15 cellular contexts compared by ENCODE assay signal in genomic region chr13:90105881-90106496, GRCh38.
A peak's percentile ranks its signal among the peaks of the same experiment; 100 is the strongest.
DNase-seq lines count a peak whose midpoint lies in the region; ATAC-seq and TF ChIP-seq lines count a peak whose summit lies in the region.
"Had no signal": no experiment of that assay in that cellular context is flagged by ENCODE, and none has a peak within 500 bp of the region (broad histone marks: within the 10 kb centered on the region; RNA-seq: fewer than 3 reads in every experiment).

No MANE protein-coding gene starts in this region.

- H3K36me3 ChIP-seq in GM23248 (ENCODE audit: low read depth) (no peaks in the 10 kb centered on the region), OCI-LY3 (replicated peaks; ENCODE audit: low read depth, low read length) (peaks cover 4% of the 10 kb centered on the region), esophagus (ENCODE audit: control insufficient read depth in 2 of 2, insufficient read depth in 2 of 2, low read length in 1 of 2) (no peaks in the 10 kb centered on the region)
- H3K36me3 ChIP-seq in CD8-positive, alpha-beta T cell (ENCODE audit: insufficient read depth, low read length), result no peaks in the 10 kb centered on the region
- H3K36me3 ChIP-seq: right lobe of liver had no signal

- peaks cover 20% of the 10 kb centered on the region for H3K4me1 ChIP-seq in GM23248 (ENCODE audit: insufficient read depth)
- peaks cover 15% of the 10 kb centered on the region for H3K4me1 ChIP-seq in OCI-LY3 (ENCODE audit: low read length)
- peaks cover 3 to 9% of the 10 kb centered on the region in 2 donors for H3K4me1 ChIP-seq in esophagus (ENCODE audit: control insufficient read depth in 2 of 2, insufficient read depth in 2 of 2, low read length in 1 of 2)
- H3K4me1 ChIP-seq in CD8-positive, alpha-beta T cell (ENCODE audit: insufficient read depth, low read length), result no peaks in the 10 kb centered on the region
- H3K4me1 ChIP-seq: right lobe of liver had no signal

- H3K4me1 Mint-ChIP-seq in CD8-positive, alpha-beta T cell (ENCODE audit: low read depth), result no peaks in the 10 kb centered on the region
- H3K4me1 Mint-ChIP-seq: T-helper 17 cell had no signal

- no peaks in the 10 kb centered on the region for H3K79me2 ChIP-seq in GM23248 (ENCODE audit: insufficient read depth)
- H3K79me2 ChIP-seq in OCI-LY3 (ENCODE audit: low read length), result no peaks in the 10 kb centered on the region

- no peak for TF ChIP-seq CTCF in OCI-LY3 (IDR thresholded peaks at IDR 0.05; ENCODE audit: low read depth, low read length)
- TF ChIP-seq CTCF in CD8-positive, alpha-beta T cell (IDR thresholded peaks at IDR 0.05), result no peak

- H3K27me3 Mint-ChIP-seq in CD8-positive, alpha-beta T cell (ENCODE audit: low read depth), result no peaks in the 10 kb centered on the region
- H3K27me3 Mint-ChIP-seq: T-helper 17 cell had no signal

- H3K36me3 Mint-ChIP-seq in CD8-positive, alpha-beta T cell, result no peaks in the 10 kb centered on the region

- H3K27me3 ChIP-seq in GM23248 (replicated peaks; ENCODE audit: insufficient read depth) (no peaks in the 10 kb centered on the region), OCI-LY3 (ENCODE audit: low read depth, low read length) (no peaks in the 10 kb centered on the region), esophagus (ENCODE audit: control insufficient read depth in 1 of 2, insufficient read depth in 2 of 2, low read length in 2 of 2) (no peaks in the 10 kb centered on the region)
- H3K27me3 ChIP-seq in CD8-positive, alpha-beta T cell (ENCODE audit: insufficient read depth, low read length), result no peaks in the 10 kb centered on the region
- H3K27me3 ChIP-seq: right lobe of liver had no signal

- CTCF ChIA-PET in CD8-positive, alpha-beta T cell (lab: Charles Lee), result no interaction called here

- H3K9ac ChIP-seq in GM23248, result 0 out of 2 replicates have a peak overlapping the region, but pooled peaks have one; percentile 1
- H3K9ac ChIP-seq in OCI-LY3 (ENCODE audit: low read length), result no peak overlapping the region

- in situ Hi-C loops in GM23248 (cut with MboI), result no loop called here

- peak overlapping the region; percentile 77 for H2AFZ ChIP-seq in GM23248
- H2AFZ ChIP-seq in OCI-LY3 (ENCODE audit: low read depth, low read length), result no peak overlapping the region

- ATAC-seq in GM21619 (IDR thresholded peaks at IDR 0.05; ENCODE audit: unreplicated experiment), result no peak
- ATAC-seq in CD8-positive, alpha-beta T cell, result no peak
- ATAC-seq: right lobe of liver, T-helper 17 cell had no signal

- H3K27ac Mint-ChIP-seq in CD8-positive, alpha-beta T cell, result no peak overlapping the region
- H3K27ac Mint-ChIP-seq: T-helper 17 cell had no signal

- H3K9me2 ChIP-seq in GM23248 (ENCODE audit: insufficient read depth), result peaks cover 8% of the 10 kb centered on the region; the same call in 1 of the 2 replicates

- H3F3A ChIP-seq in GM23248 (ENCODE audit: insufficient read depth), result peaks cover 26% of the 10 kb centered on the region

- H3K9me3 ChIP-seq in GM23248 (ENCODE audit: low read depth) (no peaks in the 10 kb centered on the region), OCI-LY3 (ENCODE audit: insufficient read depth, low read length) (no peaks in the 10 kb centered on the region), esophagus (ENCODE audit: control insufficient read depth in 2 of 2, insufficient read depth in 1 of 2, low read depth in 1 of 2, low read length in 1 of 2) (no peaks in the 10 kb centered on the region)
- H3K9me3 ChIP-seq in CD8-positive, alpha-beta T cell (ENCODE audit: low read length), result no peaks in the 10 kb centered on the region
- H3K9me3 ChIP-seq: right lobe of liver had no signal

- no peak overlapping the region for H3K4me3 Mint-ChIP-seq in CD8-positive, alpha-beta T cell
- H3K4me3 Mint-ChIP-seq: T-helper 17 cell had no signal

- H4K20me1 ChIP-seq in GM23248 (ENCODE audit: insufficient read depth) (no peaks in the 10 kb centered on the region), OCI-LY3 (ENCODE audit: insufficient read depth, low read length) (no peaks in the 10 kb centered on the region)

- H3K4me2 ChIP-seq in GM23248 (ENCODE audit: unreplicated experiment) (peak overlapping the region; percentile 39), OCI-LY3 (ENCODE audit: low read length) (peak overlapping the region; percentile 35)

- 0 to 4% methylated on average over 3 of the region's 3 CpGs for WGBS in GM23248 (ENCODE audit: low coverage in 1 of 2, low lambda C conversion rate in 2 of 2, missing lambda C conversion rate in 2 of 2), 2 experiments
- WGBS in esophagus, 2 donors, result 28 to 29% methylated on average over 3 of the region's 3 CpGs

- intact Hi-C loops in CD8-positive, alpha-beta T cell (cut with DNase I, micrococcal nuclease), result no loop called here

- peaks cover 23% of the 10 kb centered on the region for H3K9me3 Mint-ChIP-seq in CD8-positive, alpha-beta T cell

- peak overlapping the region; percentile 38 for H3K4me3 ChIP-seq in GM23248
- H3K4me3 ChIP-seq in OCI-LY3 (ENCODE audit: low read length), result 0 out of 2 replicates have a peak overlapping the region, but pooled peaks have one; percentile 4
- H3K4me3 ChIP-seq in esophagus (ENCODE audit: low read depth in 1 of 2, low read length in 2 of 2), result no peak overlapping the region
- H3K4me3 ChIP-seq in CD8-positive, alpha-beta T cell (ENCODE audit: low read depth, low read length), result no peak overlapping the region
- H3K4me3 ChIP-seq: right lobe of liver had no signal

- peak overlapping the region; percentile 59 for H3K27ac ChIP-seq in GM23248
- no peak overlapping the region for H3K27ac ChIP-seq in OCI-LY3 (ENCODE audit: low read length)
- peak overlapping the region; percentile 31 to 59 for H3K27ac ChIP-seq in esophagus (ENCODE audit: low read depth in 2 of 2, low read length in 1 of 2)
- H3K27ac ChIP-seq in CD8-positive, alpha-beta T cell (ENCODE audit: low read depth, low read length), result no peak overlapping the region
- H3K27ac ChIP-seq: right lobe of liver had no signal

- DNase-seq in GM23248, result peak; percentile 70
- DNase-seq in renal cortical epithelial cell (ENCODE audit: low read depth), result peak; percentile 44
- DNase-seq in stimulated activated CD4-positive, alpha-beta T cell treated with anti-CD3 and anti-CD28 coated beads, Interleukin-4, amount 100 ng/mL, for 24 hours, result no peak
- no peak for DNase-seq in activated CD4-positive, alpha-beta T cell treated with anti-CD3 and anti-CD28 coated beads, Interleukin-2, amount 50 U/mL, for 48 hours
- no peak for DNase-seq in CD8-positive, alpha-beta T cell
- DNase-seq: activated CD4-positive, alpha-beta T cell treated with anti-CD3 and anti-CD28 coated beads, Interleukin-2, amount 50 U/mL, for 4 hours; central memory CD4-positive, alpha-beta T cell; erythroblast; IMR-90; NCI-H2029 treated with DMSO at 0.1 percent for 48 hours; right lobe of liver; T-helper 17 cell had no signal

- POLR2A ChIA-PET in CD8-positive, alpha-beta T cell (lab: Charles Lee), result no interaction called here

Comparison
In these comparisons a context has a peak if more than half of its experiments do, and no peak if none do; other contexts are left out.
1. DNase-seq: peak in GM23248 (single experiment) and renal cortical epithelial cell (single experiment); none in stimulated activated CD4-positive, alpha-beta T cell treated with anti-CD3 and anti-CD28 coated beads, Interleukin-4, amount 100 ng/mL, for 24 hours (single experiment), activated CD4-positive, alpha-beta T cell treated with anti-CD3 and anti-CD28 coated beads, Interleukin-2, amount 50 U/mL, for 48 hours (0 of 2) and CD8-positive, alpha-beta T cell (0 of 7).
2. H3K27ac ChIP-seq: peak in GM23248 (single experiment) and esophagus (2 of 2); none in OCI-LY3 (single experiment) and CD8-positive, alpha-beta T cell (single experiment).
3. H3K4me3 ChIP-seq: peak in GM23248 (single experiment) and OCI-LY3 (single experiment); none in esophagus (0 of 2) and CD8-positive, alpha-beta T cell (single experiment).